11 cellular contexts compared by ENCODE assay signal in the genomic region with DNA sequence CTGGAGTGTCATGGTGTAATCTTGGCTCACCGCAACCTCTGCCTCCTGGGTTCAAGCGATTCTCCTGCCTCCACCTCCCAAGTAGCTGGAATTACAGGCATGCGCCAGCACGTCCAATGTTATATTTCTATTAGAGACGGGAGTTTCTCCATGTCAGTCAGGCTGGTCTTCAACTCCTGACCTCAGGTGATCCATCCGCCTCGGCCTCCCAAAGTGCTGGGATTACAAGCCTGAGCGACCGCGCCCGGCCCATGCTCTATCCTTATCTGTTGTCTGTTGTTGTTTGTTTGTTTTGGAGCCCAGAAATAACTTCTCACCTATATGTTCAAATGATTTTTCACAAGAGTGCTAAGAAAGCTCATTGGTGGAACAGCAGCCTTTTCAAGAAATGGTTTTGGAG. TPM values are rescaled to one million over a fixed set of nuclear protein-coding genes. Genes with fewer than 3 reads are reported as not detected.
"Had no signal": no experiment of that assay in that cellular context is flagged by ENCODE, and none has a peak within 500 bp of the region (broad histone marks: within the 10 kb centered on the region; RNA-seq: fewer than 3 reads in every experiment).

No MANE protein-coding gene starts in this region.

RNA-seq across cellular contexts. Expression of gene KRTAP5-11, which starts 40.6 kb away (rescaled TPM):
- total RNA-seq: OCI-LY7, PC-3, PC-9, Peyer's patch, Right ventricle myocardium inferior, Right ventricle myocardium superior, RPMI7951, SJCRH30, SJSA1, SK-MEL-5 had no signal
- polyA plus RNA-seq: SK-N-SH had no signal

RNA-seq across cellular contexts. Expression of gene KRTAP5-10, which starts 57.9 kb away (rescaled TPM):
- total RNA-seq: OCI-LY7, PC-3, PC-9, Peyer's patch, Right ventricle myocardium inferior, Right ventricle myocardium superior, RPMI7951, SJCRH30, SJSA1 had no signal
- polyA plus RNA-seq: SK-N-SH had no signal
